ENCODE assay signal across 22 cellular contexts in the genomic region with DNA sequence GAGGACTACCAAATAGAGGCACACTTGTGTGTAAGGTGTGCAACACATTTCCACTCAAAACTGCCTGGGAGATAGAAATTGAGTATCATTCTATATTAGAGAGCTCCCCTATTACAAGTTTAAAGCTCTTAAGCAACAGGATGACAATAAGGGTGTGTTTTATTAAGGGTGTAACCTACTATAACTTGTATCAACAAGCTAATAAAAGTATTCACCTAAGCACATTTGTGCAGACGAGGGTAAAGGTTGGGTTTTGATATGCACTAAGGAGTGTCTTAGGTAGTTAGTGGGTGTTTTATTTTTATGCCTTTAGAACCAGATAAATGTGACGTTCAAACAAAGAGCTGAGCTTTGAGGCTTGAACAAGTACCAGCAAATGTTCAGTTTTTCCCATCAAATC. TPM values are rescaled to one million over a fixed set of nuclear protein-coding genes. Genes with fewer than 3 reads are reported as not detected.
DNase-seq lines count a peak whose midpoint lies in the region; ATAC-seq, FAIRE-seq and TF ChIP-seq lines count a peak whose summit lies in the region.
"Had no signal": no experiment of that assay in that cellular context is flagged by ENCODE, and none has a peak within 500 bp of the region (broad histone marks: within the 10 kb centered on the region; RNA-seq: fewer than 3 reads in every experiment).

No MANE protein-coding gene starts in this region.

- WGBS in mammary epithelial cell (ENCODE audit: low coverage, missing lambda C conversion rate), result 47% methylated on average over 2 of the region's 2 CpGs

- no peak overlapping the region for H3K4me3 Mint-ChIP-seq in MCF 10A (ENCODE audit: unreplicated experiment)
- H3K4me3 Mint-ChIP-seq: GM23338 had no signal

- H3K9ac ChIP-seq in mammary epithelial cell (ENCODE audit: insufficient read depth, low read length), result no peak overlapping the region
- H3K9ac ChIP-seq: BLaER1 had no signal

- H3K4me1 ChIP-seq in mammary epithelial cell (ENCODE audit: insufficient read depth, low read length) (peaks cover 35% of the 10 kb centered on the region), foreskin keratinocyte (peaks cover 28% of the 10 kb centered on the region)

- TF ChIP-seq CTCF in mammary epithelial cell (conservative IDR thresholded peaks at IDR 0.05 in 1 of 2, IDR thresholded peaks at IDR 0.05 in 1 of 2; ENCODE audit: extremely low read depth in 1 of 2, insufficient read depth in 1 of 2, low read depth in 1 of 2, low read length in 2 of 2) (no peak), MCF 10A (IDR thresholded peaks at IDR 0.05; ENCODE audit: unreplicated experiment) (no peak), foreskin keratinocyte (conservative IDR thresholded peaks at IDR 0.05) (no peak)

- H3K4me1 Mint-ChIP-seq in MCF 10A (ENCODE audit: insufficient read depth, unreplicated experiment), result peaks cover 11% of the 10 kb centered on the region

- intact Hi-C loops in mammary epithelial cell (cut with micrococcal nuclease) (no loop called here), MCF 10A (cut with micrococcal nuclease) (no loop called here)

- no peak for FAIRE-seq in frontal cortex (lab: Jason Lieb, UNC)

- peaks cover 17% of the 10 kb centered on the region for H3K79me2 ChIP-seq in mammary epithelial cell (ENCODE audit: insufficient read depth, low read length)

- H3K27ac ChIP-seq in mammary epithelial cell (ENCODE audit: insufficient read depth, low read depth, low read length) (no peak overlapping the region), foreskin keratinocyte (peak overlapping the region; percentile 43), skin epidermis (peak overlapping the region in 16 of 21 experiments; percentile 0 to 90 (median 58))
- H3K27ac ChIP-seq: BLaER1 had no signal

- H3K9me3 ChIP-seq in mammary epithelial cell (replicated peaks; ENCODE audit: insufficient read depth, low read length), result no peaks in the 10 kb centered on the region
- H3K9me3 ChIP-seq: BLaER1, MG63 had no signal

- H3K36me3 ChIP-seq in mammary epithelial cell (ENCODE audit: insufficient read depth, low read length), result no peaks in the 10 kb centered on the region

- ATAC-seq in foreskin keratinocyte (no peak), HG03039 (IDR thresholded peaks at IDR 0.05; ENCODE audit: unreplicated experiment) (no peak)
- ATAC-seq: GM23338, PC-3 had no signal

- H4K20me1 ChIP-seq in mammary epithelial cell (ENCODE audit: insufficient read depth, low read length), result no peaks in the 10 kb centered on the region

- H3K36me3 Mint-ChIP-seq in MCF 10A (ENCODE audit: insufficient read depth, unreplicated experiment), result peaks cover 38% of the 10 kb centered on the region

- H3K4me3 ChIP-seq in mammary epithelial cell (replicated peaks in 1 of 3; ENCODE audit: insufficient read depth in 1 of 3, low read depth in 2 of 3, low read length in 3 of 3), result no peak overlapping the region
- no peak overlapping the region for H3K4me3 ChIP-seq in skin epidermis
- H3K4me3 ChIP-seq: BLaER1, GM23338, MG63 had no signal

- dilution Hi-C loops in mammary epithelial cell (cut with HindIII; ENCODE audit: low sequenced_read_pairs), result no loop called here

- POLR2A ChIA-PET in MCF 10A (lab: Yijun Ruan, JAX), result interaction anchor here (0.7 to 3.5 kb wide), 7 partner anchors 9 to 698 kb away, joined by 3 to 23 read pairs (median 5); a partner anchor contains a TSS

- H3K4me2 ChIP-seq in mammary epithelial cell (ENCODE audit: insufficient read depth, low read depth, low read length), result no peak overlapping the region
- H3K4me2 ChIP-seq: BLaER1, GM23338 had no signal

- H3K27ac Mint-ChIP-seq in MCF 10A (ENCODE audit: low read depth, unreplicated experiment), result no peak overlapping the region
- H3K27ac Mint-ChIP-seq: GM23338 had no signal

- no TSS peak for BruUV-seq in mammary epithelial cell (replicated peaks; lab: Mats Ljungman, UMichigan)
- BruUV-seq in MCF 10A (replicated peaks; lab: Mats Ljungman, UMichigan), result no TSS peak

- in situ Hi-C loops in mammary epithelial cell (cut with MboI; ENCODE audit: low sequenced_read_pairs in 2 of 2), result loop anchor here in 1 of 2 donors (10.0 to 25.0 kb wide), 2 partner anchors 110 to 212 kb away; no protein-coding TSS in a partner anchor

- no peaks in the 10 kb centered on the region for H3K9me3 Mint-ChIP-seq in MCF 10A (ENCODE audit: unreplicated experiment)
- H3K9me3 Mint-ChIP-seq: CD8-positive, alpha-beta memory T cell; GM23338 had no signal

- CTCF ChIA-PET in mammary epithelial cell (lab: Charles Lee; ENCODE audit: low non-redundant PET), result no interaction called here
- CTCF ChIA-PET in MCF 10A (lab: Yijun Ruan, JAX), result interaction anchor here (0.7 to 5.8 kb wide), 11 partner anchors 10 to 217 kb away, joined by 3 to 42 read pairs (median 5); no protein-coding TSS in a partner anchor

- DNase-seq in mammary epithelial cell (peak; percentile 42), MCF 10A (ENCODE audit: unreplicated experiment) (no peak), foreskin keratinocyte (peak in 1 of 2 donors; percentile 44), frontal cortex (ENCODE audit: low spot score in 2 of 2) (no peak), GDM1 (lab: John Stamatoyannopoulos, UW) (no peak), NOMO-1 treated with dmso at 0.1 percent for 144 hours (lab: John Stamatoyannopoulos, UW; ENCODE audit: unreplicated experiment) (no peak)
- DNase-seq: 8988T; CD8-positive, alpha-beta memory T cell; KBM-7; MG63; NCI-H1092 treated with DMSO at 0.1 percent for 48 hours; NCI-H1694; NCI-H2107; NCI-H226; NCI-H526; NK-92 treated with Interleukin-12 subunit alpha and Interleukin-12 subunit beta, amount 100 ng/mL, for 24 hours; PC-3; SHP77 had no signal

- H3K27me3 ChIP-seq in mammary epithelial cell (ENCODE audit: insufficient read depth, low read length), result no peaks in the 10 kb centered on the region
- no peaks in the 10 kb centered on the region for H3K27me3 ChIP-seq in foreskin keratinocyte
- H3K27me3 ChIP-seq: BLaER1, MG63 had no signal

- H3K27me3 Mint-ChIP-seq in MCF 10A (ENCODE audit: insufficient read depth, unreplicated experiment), result no peaks in the 10 kb centered on the region

- no peak overlapping the region for H2AFZ ChIP-seq in mammary epithelial cell (ENCODE audit: low read depth, low read length)
- H2AFZ ChIP-seq: GM23338 had no signal

RNA-seq across cellular contexts. Expression of a gene that starts 2.8 kb away (rescaled TPM):
- total RNA-seq in mammary epithelial cell (10 to 100 TPM; 16.2 to 51.8 TPM), MCF 10A (2022) (12.9 and 14.9 TPM in 2 replicates), foreskin keratinocyte (17.3 and 17.5 TPM in 2 replicates), frontal cortex (23.2 TPM)
- polyA plus RNA-seq in mammary epithelial cell (9.3 TPM), foreskin keratinocyte (6.0 and 6.6 TPM in 2 replicates)
- 37.8 TPM for polyA minus RNA-seq in mammary epithelial cell

RNA-seq across cellular contexts. Expression of a gene that starts 44.7 kb away (rescaled TPM):
- total RNA-seq in mammary epithelial cell (10 to 100 TPM; 13.0 to 15.7 TPM), MCF 10A (2022) (17.5 and 18.6 TPM in 2 replicates), foreskin keratinocyte (22.9 and 23.3 TPM in 2 replicates), frontal cortex (33.4 TPM)
- polyA plus RNA-seq in mammary epithelial cell (8.7 TPM), foreskin keratinocyte (13.7 and 16.4 TPM in 2 replicates)
- 0.93 TPM for polyA minus RNA-seq in mammary epithelial cell

RNA-seq across cellular contexts. Expression of a gene that starts 54.6 kb away (rescaled TPM):
- total RNA-seq in mammary epithelial cell (10 to 100 TPM; 18.3 to 18.9 TPM), MCF 10A (2022) (21.4 and 23.2 TPM in 2 replicates), foreskin keratinocyte (18.7 and 19.0 TPM in 2 replicates), frontal cortex (22.0 TPM)
- polyA plus RNA-seq in mammary epithelial cell (10.0 TPM), foreskin keratinocyte (8.1 and 9.6 TPM in 2 replicates)
- polyA minus RNA-seq in mammary epithelial cell, result 12.6 TPM
